14 cellular contexts compared by ENCODE assay signal in the genomic region with DNA sequence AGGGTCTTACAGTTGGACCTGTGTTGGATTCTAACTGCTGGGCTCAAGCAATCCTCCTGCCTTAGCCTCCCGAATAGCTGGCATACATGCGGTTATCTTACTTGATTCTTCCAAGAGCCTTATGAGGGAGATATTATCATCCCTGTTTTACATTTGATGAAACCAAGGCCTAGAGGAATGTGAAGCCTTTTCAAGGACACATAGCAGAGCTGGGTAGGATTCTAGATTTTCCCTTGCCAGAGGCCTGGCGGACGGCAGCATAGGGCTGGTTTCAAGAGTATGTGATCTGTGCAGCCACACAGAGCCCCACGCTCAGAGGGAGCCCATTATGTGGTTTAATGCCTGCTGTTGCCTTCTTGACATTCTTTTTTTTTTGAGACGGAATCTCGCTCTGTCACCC. TPM values are rescaled to one million over a fixed set of nuclear protein-coding genes. Genes with fewer than 3 reads are reported as not detected.
DNase-seq lines count a peak whose midpoint lies in the region; ATAC-seq and TF ChIP-seq lines count a peak whose summit lies in the region.
"Had no signal": no experiment of that assay in that cellular context is flagged by ENCODE, and none has a peak within 500 bp of the region (broad histone marks: within the 10 kb centered on the region; RNA-seq: fewer than 3 reads in every experiment).

No MANE protein-coding gene starts in this region.

- peaks cover 12% of the 10 kb centered on the region for H3K36me3 Mint-ChIP-seq in type B pancreatic cell
- H3K36me3 Mint-ChIP-seq: CD4-positive, alpha-beta memory T cell had no signal

- H3K27ac Mint-ChIP-seq in type B pancreatic cell: peak overlapping the region; percentile 23
- H3K27ac Mint-ChIP-seq: CD4-positive, alpha-beta memory T cell had no signal

- TF ChIP-seq CTCF in heart right ventricle (IDR thresholded peaks at IDR 0.05): no peak
- TF ChIP-seq CTCF in smooth muscle cell (IDR thresholded peaks at IDR 0.05; ENCODE audit: borderline replicate concordance, insufficient read depth, poor library complexity, severe bottlenecking): no peak
- no peak for TF ChIP-seq CTCF in type B pancreatic cell (conservative IDR thresholded peaks at IDR 0.05)

- no peaks in the 10 kb centered on the region for H3K4me1 Mint-ChIP-seq in type B pancreatic cell (ENCODE audit: unreplicated experiment)
- H3K4me1 Mint-ChIP-seq: CD4-positive, alpha-beta memory T cell had no signal

- no peak overlapping the region for H2AFZ ChIP-seq in smooth muscle cell (ENCODE audit: low read depth)

- H3K79me2 ChIP-seq in smooth muscle cell (ENCODE audit: low read depth): peaks cover 44% of the 10 kb centered on the region

- intact Hi-C loops in heart right ventricle (cut with DNase I): loop anchor here in 1 of 10 donors (10.0 kb wide), 1 partner anchor 357 kb away; no protein-coding TSS in a partner anchor
- intact Hi-C loops in cardiac septum (cut with DNase I): no loop called here

- peaks cover 85% of the 10 kb centered on the region for H4K20me1 ChIP-seq in smooth muscle cell (ENCODE audit: low read depth)

- DNase-seq in heart right ventricle (no peak), cardiac septum (ENCODE audit: low spot score) (no peak), amniotic epithelial cell (ENCODE audit: low read depth) (peak; percentile 80), smooth muscle cell (lab: John Stamatoyannopoulos, UW; ENCODE audit: unreplicated experiment) (no peak), type B pancreatic cell (ENCODE audit: extremely low spot score, unreplicated experiment) (no peak), NAMALWA (ENCODE audit: low spot score) (no peak), AG08396 (ENCODE audit: low spot score) (no peak)
- DNase-seq: 8988T; CD4-positive, alpha-beta memory T cell; DMS79; HCEC 1CT; HFFc6 had no signal

- H3K27ac ChIP-seq in heart right ventricle (peak overlapping the region in 7 of 10 donors; percentile 21 to 69 (median 65)), smooth muscle cell (ENCODE audit: low read depth) (peak overlapping the region; percentile 56)
- H3K27ac ChIP-seq: BLaER1 treated with 17β-estradiol and CSF1 and Interleukin-3, amounts not matched to agents 10 nM and 100 nM had no signal

- H3K27me3 ChIP-seq in heart right ventricle (no peaks in the 10 kb centered on the region), smooth muscle cell (ENCODE audit: low read depth) (no peaks in the 10 kb centered on the region)
- H3K27me3 ChIP-seq: BLaER1 treated with 17β-estradiol and CSF1 and Interleukin-3, amounts not matched to agents 10 nM and 100 nM had no signal

- peaks cover 0 to 54% (median 26%) of the 10 kb centered on the region in 9 donors for H3K4me1 ChIP-seq in heart right ventricle
- H3K4me1 ChIP-seq in smooth muscle cell (ENCODE audit: low read depth): peaks cover 10% of the 10 kb centered on the region
- H3K4me1 ChIP-seq: BLaER1 treated with 17β-estradiol and CSF1 and Interleukin-3, amounts not matched to agents 10 nM and 100 nM had no signal

- no peaks in the 10 kb centered on the region for H3F3A ChIP-seq in smooth muscle cell (ENCODE audit: low read depth)

- no peak overlapping the region for H3K4me3 Mint-ChIP-seq in type B pancreatic cell
- H3K4me3 Mint-ChIP-seq: CD4-positive, alpha-beta memory T cell; HFFc6 had no signal

- no peak overlapping the region for H3K9ac ChIP-seq in smooth muscle cell (ENCODE audit: low read depth)
- H3K9ac ChIP-seq: BLaER1 treated with 17β-estradiol and CSF1 and Interleukin-3, amounts not matched to agents 10 nM and 100 nM had no signal

- peaks cover 0 to 92% (median 54%) of the 10 kb centered on the region in 9 donors for H3K36me3 ChIP-seq in heart right ventricle
- H3K36me3 ChIP-seq in smooth muscle cell (ENCODE audit: low read depth): no peaks in the 10 kb centered on the region

- no peaks in the 10 kb centered on the region for H3K9me3 ChIP-seq in heart right ventricle
- no peaks in the 10 kb centered on the region for H3K9me3 ChIP-seq in smooth muscle cell (replicated peaks; ENCODE audit: low read depth)

- 67 to 79% methylated on average over 7 of the region's 7 CpGs for WGBS in heart right ventricle, 2 donors
- WGBS in smooth muscle cell (ENCODE audit: low lambda C conversion rate): 52% methylated on average over 7 of the region's 7 CpGs

- H3K4me3 ChIP-seq in heart right ventricle (no peak overlapping the region), smooth muscle cell (no peak overlapping the region)
- H3K4me3 ChIP-seq: BLaER1 treated with 17β-estradiol and CSF1 and Interleukin-3, amounts not matched to agents 10 nM and 100 nM; GM12878 had no signal

- peak in 3 of 8 donors; percentile 18 to 41 (median 30) for ATAC-seq in heart right ventricle
- ATAC-seq: GM12878 had no signal

- H3K4me2 ChIP-seq in smooth muscle cell: no peak overlapping the region
- H3K4me2 ChIP-seq: BLaER1 treated with 17β-estradiol and CSF1 and Interleukin-3, amounts not matched to agents 10 nM and 100 nM had no signal

- no peaks in the 10 kb centered on the region for H3K9me3 Mint-ChIP-seq in type B pancreatic cell
- H3K9me3 Mint-ChIP-seq: CD4-positive, alpha-beta memory T cell; HFFc6 had no signal

- H3K27me3 Mint-ChIP-seq in type B pancreatic cell: no peaks in the 10 kb centered on the region

RNA-seq across cellular contexts. Expression of a gene that starts 24.2 kb away (rescaled TPM):
- total RNA-seq in heart right ventricle: 10 to 100 TPM; 50.3 to 86.1 (median 61.5) TPM
- 10 to 100 TPM; 14.8 to 15.9 TPM for polyA plus RNA-seq in heart right ventricle
- total RNA-seq in cardiac septum: 67.6 TPM
- total RNA-seq in smooth muscle cell: 53.0 and 64.6 TPM in 2 replicates
- polyA plus RNA-seq in smooth muscle cell: 32.4 and 42.1 TPM in 2 replicates
- total RNA-seq in type B pancreatic cell (ENCODE audit: low replicate concordance): 96.5 and 101 TPM in 2 replicates
